ENCODE assay signal across 8 cellular contexts in genomic region chr16:88804552-88805339, GRCh38. TPM values are rescaled to one million over a fixed set of nuclear protein-coding genes. Genes with fewer than 3 reads are reported as not detected.
A peak's percentile ranks its signal among the peaks of the same experiment; 100 is the strongest.
DNase-seq lines count a peak whose midpoint lies in the region; ATAC-seq and TF ChIP-seq lines count a peak whose summit lies in the region.

No MANE protein-coding gene starts in this region.

- WGBS in SK-N-SH (ENCODE audit: low lambda C conversion rate), result 30% methylated on average over 10 of the region's 39 CpGs
- WGBS in smooth muscle cell (ENCODE audit: low lambda C conversion rate), result 50% methylated on average over 39 of the region's 39 CpGs

- H3K27ac ChIP-seq in SK-N-SH (ENCODE audit: low read depth in 2 of 2, low read length in 1 of 2), result no peak overlapping the region
- H3K27ac ChIP-seq in smooth muscle cell (ENCODE audit: low read depth), result no peak overlapping the region

- no peak for TF ChIP-seq CTCF in SK-N-SH (IDR thresholded peaks at IDR 0.05)
- no peak for TF ChIP-seq CTCF in smooth muscle cell (IDR thresholded peaks at IDR 0.05; ENCODE audit: borderline replicate concordance, insufficient read depth, poor library complexity, severe bottlenecking)

- no peaks in the 10 kb centered on the region for H3K27me3 ChIP-seq in SK-N-SH (ENCODE audit: insufficient read depth)
- H3K27me3 ChIP-seq in smooth muscle cell (ENCODE audit: low read depth), result no peaks in the 10 kb centered on the region

- H3K4me1 ChIP-seq in SK-N-SH (ENCODE audit: control insufficient read depth in 1 of 2, insufficient read depth in 2 of 2, low read depth in 1 of 2, low read length in 1 of 2), result peaks cover 0 to 19% of the 10 kb centered on the region in 2 experiments; a peak in 1 of 4 replicates
- peaks cover 10% of the 10 kb centered on the region for H3K4me1 ChIP-seq in smooth muscle cell (ENCODE audit: low read depth)

- H4K20me1 ChIP-seq in SK-N-SH (ENCODE audit: insufficient read depth) (peaks cover 12% of the 10 kb centered on the region; the same call in 1 of the 2 replicates), smooth muscle cell (ENCODE audit: low read depth) (no peaks in the 10 kb centered on the region)

- no peak for TF ChIP-seq RAD21 in SK-N-SH (IDR thresholded peaks at IDR 0.05; ENCODE audit: low read length)

- ATAC-seq in esophagus mucosa (peak; percentile 37), GM18502 (IDR thresholded peaks at IDR 0.05; ENCODE audit: poor library complexity, unreplicated experiment) (no peak)

- DNase-seq in AG08396 (ENCODE audit: low spot score) (peak; percentile 39), GM19238 (ENCODE audit: insufficient read length, low spot score) (peak; percentile 68), SK-N-SH (peak; percentile 64), smooth muscle cell (lab: John Stamatoyannopoulos, UW; ENCODE audit: unreplicated experiment) (no peak), GF-D8 (lab: John Stamatoyannopoulos, UW) (no peak), dedifferentiated amniotic fluid mesenchymal stem cell (ENCODE audit: extremely low spot score) (no peak)

- peak overlapping the region; percentile 74 to 86 for H3K4me3 ChIP-seq in SK-N-SH (ENCODE audit: low read depth in 2 of 2, low read length in 1 of 2)
- H3K4me3 ChIP-seq in smooth muscle cell, result peak overlapping the region; percentile 69

- no peak for TF ChIP-seq EP300 in SK-N-SH (IDR thresholded peaks at IDR 0.05; ENCODE audit: borderline replicate concordance in 1 of 2, low read depth in 1 of 2, low read length in 1 of 2)

- H3K9me3 ChIP-seq in SK-N-SH (no peaks in the 10 kb centered on the region), smooth muscle cell (replicated peaks; ENCODE audit: low read depth) (no peaks in the 10 kb centered on the region)

- H3K36me3 ChIP-seq in SK-N-SH (replicated peaks in 1 of 2; ENCODE audit: control insufficient read depth in 1 of 2, insufficient read depth in 2 of 2, low read length in 1 of 2) (peaks cover 0 to 30% of the 10 kb centered on the region in 2 experiments), smooth muscle cell (ENCODE audit: low read depth) (no peaks in the 10 kb centered on the region)

- H3K79me2 ChIP-seq in SK-N-SH (ENCODE audit: insufficient read depth) (peaks cover 22% of the 10 kb centered on the region), smooth muscle cell (ENCODE audit: low read depth) (no peaks in the 10 kb centered on the region)

- H2AFZ ChIP-seq in SK-N-SH (ENCODE audit: low read depth) (no peak overlapping the region), smooth muscle cell (ENCODE audit: low read depth) (no peak overlapping the region)

- H3K9me2 ChIP-seq in SK-N-SH, result no peaks in the 10 kb centered on the region

- CTCF ChIA-PET in SK-N-SH (lab: Yijun Ruan, JAX), result interaction anchor here (1.5 to 1.8 kb wide), 3 partner anchors 10 to 411 kb away, joined by 3 to 7 read pairs (median 4); no protein-coding TSS in a partner anchor

- H3F3A ChIP-seq in SK-N-SH (replicated peaks; ENCODE audit: insufficient read depth) (peaks cover 25% of the 10 kb centered on the region), smooth muscle cell (ENCODE audit: low read depth) (peaks cover 2% of the 10 kb centered on the region)

- H3K9ac ChIP-seq in SK-N-SH, result peak overlapping the region; percentile 80
- H3K9ac ChIP-seq in smooth muscle cell (ENCODE audit: low read depth), result no peak overlapping the region

- POLR2A ChIA-PET in SK-N-SH (lab: Yijun Ruan, JAX), result no interaction called here

- peak overlapping the region; percentile 91 for H3K4me2 ChIP-seq in SK-N-SH
- peak overlapping the region; percentile 88 for H3K4me2 ChIP-seq in smooth muscle cell

TF ChIP-seq in SK-N-SH, 30 proteins besides CTCF, POLR2A, EP300 and RAD21:
- TF ChIP-seq IRF3 (IDR thresholded peaks at IDR 0.05; ENCODE audit: low read depth, low read length) (no peak), SIN3A (IDR thresholded peaks at IDR 0.05; ENCODE audit: borderline replicate concordance, low read depth, low read length) (0 out of 2 replicates have a peak, but pooled peaks have one; percentile 53)

RNA-seq across cellular contexts. Expression of gene CDT1, which starts 1.2 kb away (rescaled TPM):
- 3.1 and 6.1 TPM in 2 replicates for polyA plus RNA-seq in SK-N-SH (2012; rRNA removed)
- polyA plus RNA-seq in SK-N-SH (2012; cell fraction: cytosol; rRNA removed), result 1.5 and 4.3 TPM in 2 replicates
- 8.0 and 8.2 TPM in 2 replicates for polyA plus RNA-seq in SK-N-SH (2012; cell fraction: nucleus; rRNA removed)
- total RNA-seq in esophagus mucosa, result 21.6 TPM
- total RNA-seq in smooth muscle cell, result 2.1 and 5.3 TPM in 2 replicates
- 9.0 and 13.3 TPM in 2 replicates for polyA plus RNA-seq in smooth muscle cell

RNA-seq across cellular contexts. Expression of gene APRT, which starts 7.0 kb away (rescaled TPM):
- 178 and 192 TPM in 2 replicates for polyA plus RNA-seq in SK-N-SH (2012; rRNA removed)
- 87.4 and 115 TPM in 2 replicates for polyA plus RNA-seq in SK-N-SH (2012; cell fraction: cytosol; rRNA removed)
- polyA plus RNA-seq in SK-N-SH (2012; cell fraction: nucleus; rRNA removed), result 186 and 231 TPM in 2 replicates
- 207 TPM for total RNA-seq in esophagus mucosa
- 72.5 and 143 TPM in 2 replicates for total RNA-seq in smooth muscle cell
- polyA plus RNA-seq in smooth muscle cell, result 200 and 216 TPM in 2 replicates

RNA-seq across cellular contexts. Expression of gene PIEZO1, which starts 19.7 kb away (rescaled TPM):
- polyA plus RNA-seq in SK-N-SH (2012; rRNA removed), result 111 and 184 TPM in 2 replicates
- polyA plus RNA-seq in SK-N-SH (2012; cell fraction: cytosol; rRNA removed), result 45.3 and 86.3 TPM in 2 replicates
- polyA plus RNA-seq in SK-N-SH (2012; cell fraction: nucleus; rRNA removed), result 670 and 1,039 TPM in 2 replicates
- total RNA-seq in esophagus mucosa, result 64.7 TPM
- 59.2 and 62.1 TPM in 2 replicates for total RNA-seq in smooth muscle cell
- 70.9 and 107 TPM in 2 replicates for polyA plus RNA-seq in smooth muscle cell

RNA-seq across cellular contexts. Expression of gene GALNS, which starts 52.0 kb away (rescaled TPM):
- polyA plus RNA-seq in SK-N-SH (2012; rRNA removed) (13.8 and 16.5 TPM in 2 replicates), smooth muscle cell (19.5 and 21.3 TPM in 2 replicates)
- polyA plus RNA-seq in SK-N-SH (2012; cell fraction: cytosol; rRNA removed), result 12.1 and 15.9 TPM in 2 replicates
- 43.5 and 44.1 TPM in 2 replicates for polyA plus RNA-seq in SK-N-SH (2012; cell fraction: nucleus; rRNA removed)
- total RNA-seq in esophagus mucosa (17.0 TPM), smooth muscle cell (13.4 and 20.8 TPM in 2 replicates)

RNA-seq across cellular contexts. Expression of gene TRAPPC2L, which starts 52.2 kb away (rescaled TPM):
- polyA plus RNA-seq in SK-N-SH (2012; rRNA removed) (73.9 and 74.4 TPM in 2 replicates), smooth muscle cell (125 and 130 TPM in 2 replicates)
- polyA plus RNA-seq in SK-N-SH (2012; cell fraction: cytosol; rRNA removed), result 52.1 and 63.3 TPM in 2 replicates
- polyA plus RNA-seq in SK-N-SH (2012; cell fraction: nucleus; rRNA removed), result 68.2 and 74.9 TPM in 2 replicates
- total RNA-seq in esophagus mucosa (61.0 TPM), smooth muscle cell (17.9 and 36.3 TPM in 2 replicates)

Comparison
In these comparisons a context has a peak if more than half of its experiments do, and no peak if none do; other contexts are left out.
1. DNase-seq: peak in AG08396 (single experiment), GM19238 (single experiment) and SK-N-SH (single experiment); none in smooth muscle cell (single experiment), GF-D8 (single experiment) and dedifferentiated amniotic fluid mesenchymal stem cell (single experiment).